Comparison of ENCODE assay signal across 8 cellular contexts in genomic region chr18:55421612-55422381, GRCh38.
DNase-seq lines count a peak whose midpoint lies in the region; ATAC-seq and TF ChIP-seq lines count a peak whose summit lies in the region.

No MANE protein-coding gene starts in this region.

- 78% methylated on average over 8 of the region's 8 CpGs for WGBS in hepatocyte (ENCODE audit: low lambda C conversion rate, missing lambda C conversion rate)

- DNase-seq in HFFc6 (peak; percentile 26), ascending aorta (ENCODE audit: low spot score in 2 of 2) (no peak), hepatocyte (ENCODE audit: low spot score) (no peak), substantia nigra (lab: John Stamatoyannopoulos, UW) (peak in 7 of 49 donors; percentile 4 to 55 (median 26)), OCI-M2 (lab: John Stamatoyannopoulos, UW; ENCODE audit: unreplicated experiment) (no peak)
- no peak for DNase-seq in activated CD8-positive, alpha-beta memory T cell treated with anti-CD3 and anti-CD28 coated beads for 24 hours

- H3K9me3 ChIP-seq in ascending aorta (no peaks in the 10 kb centered on the region), hepatocyte (ENCODE audit: low read depth) (no peaks in the 10 kb centered on the region)

- H3K9me3 Mint-ChIP-seq in HFFc6 = no peaks in the 10 kb centered on the region

- H2AFZ ChIP-seq in hepatocyte = no peak overlapping the region

- H3K4me2 ChIP-seq in hepatocyte = peak overlapping the region; percentile 58

- no peak for TF ChIP-seq CTCF in HFFc6 (IDR thresholded peaks at IDR 0.05)
- TF ChIP-seq CTCF in ascending aorta (IDR thresholded peaks at IDR 0.05) = no peak
- TF ChIP-seq CTCF in hepatocyte (IDR thresholded peaks at IDR 0.05; ENCODE audit: poor library complexity) = no peak

- H3K27me3 ChIP-seq in ascending aorta (no peaks in the 10 kb centered on the region), hepatocyte (no peaks in the 10 kb centered on the region)

- H3K4me1 Mint-ChIP-seq in HFFc6 (ENCODE audit: low read depth) = peaks cover 82% of the 10 kb centered on the region

- no peaks in the 10 kb centered on the region for H3K9me2 ChIP-seq in hepatocyte (replicated peaks; ENCODE audit: insufficient read depth)

- no peaks in the 10 kb centered on the region for H3K36me3 Mint-ChIP-seq in HFFc6 (ENCODE audit: low read depth)

- H3K27me3 Mint-ChIP-seq in HFFc6 (ENCODE audit: insufficient read depth) = peaks cover 6% of the 10 kb centered on the region; the same call in 1 of the 2 replicates

- no peaks in the 10 kb centered on the region for H4K20me1 ChIP-seq in hepatocyte (ENCODE audit: insufficient read depth, poor library complexity, severe bottlenecking)

- ATAC-seq in HG03095 (IDR thresholded peaks at IDR 0.05; ENCODE audit: unreplicated experiment) (no peak), HG03565 (IDR thresholded peaks at IDR 0.05; ENCODE audit: unreplicated experiment) (no peak)

- intact Hi-C loops in ascending aorta (cut with DNase I) = no loop called here

- H3K4me1 ChIP-seq in ascending aorta (peaks cover 0 to 3% of the 10 kb centered on the region in 2 donors), hepatocyte (ENCODE audit: insufficient read depth) (peaks cover 14% of the 10 kb centered on the region)

- H3K27ac Mint-ChIP-seq in HFFc6 = peak overlapping the region; percentile 93

- H3K27ac ChIP-seq in ascending aorta (peak overlapping the region; percentile 9 to 44), hepatocyte (peak overlapping the region; percentile 12), substantia nigra (ENCODE audit: low read depth, low read length, poor library complexity, severe bottlenecking) (peak overlapping the region; percentile 65)

- H3K36me3 ChIP-seq in ascending aorta (no peaks in the 10 kb centered on the region), hepatocyte (replicated peaks; ENCODE audit: insufficient read depth, low read depth) (no peaks in the 10 kb centered on the region)

- H3K4me3 Mint-ChIP-seq in HFFc6 = peak overlapping the region; percentile 89

- H3K4me3 ChIP-seq in ascending aorta = peak overlapping the region; percentile 27 to 56
- no peak overlapping the region for H3K4me3 ChIP-seq in hepatocyte

- peaks cover 23% of the 10 kb centered on the region for H3K79me2 ChIP-seq in hepatocyte

Comparison
In these comparisons a context has a peak if more than half of its experiments do, and no peak if none do; other contexts are left out.
1. H3K27ac ChIP-seq: peak in every context shown above with its lines; median percentile 65 in substantia nigra; 26 in ascending aorta; 12 in hepatocyte.